Comparison of ENCODE assay signal across 24 cellular contexts in genomic region chr6:51098246-51098645, GRCh38.
DNase-seq lines count a peak whose midpoint lies in the region; ATAC-seq, FAIRE-seq and TF ChIP-seq lines count a peak whose summit lies in the region.
"Had no signal": no experiment of that assay in that cellular context is flagged by ENCODE, and none has a peak within 500 bp of the region (broad histone marks: within the 10 kb centered on the region; RNA-seq: fewer than 3 reads in every experiment).

No MANE protein-coding gene starts in this region.

- 29% methylated on average over 5 of the region's 5 CpGs for WGBS in liver
- WGBS in HepG2 (ENCODE audit: low lambda C conversion rate): 0% methylated on average over 5 of the region's 5 CpGs
- WGBS in hepatocyte (ENCODE audit: low lambda C conversion rate, missing lambda C conversion rate): 48% methylated on average over 5 of the region's 5 CpGs
- WGBS in right lobe of liver (ENCODE audit: insufficient coverage, low coverage, low lambda C conversion rate, missing lambda C conversion rate): 29% methylated on average over 5 of the region's 5 CpGs

- FAIRE-seq in HepG2 (lab: Jason Lieb, UNC): no peak
- FAIRE-seq: A549, D721Med, G401.6, GM12891, GM19239 had no signal

- H3K36me3 Mint-ChIP-seq in nephron (ENCODE audit: low read depth): no peaks in the 10 kb centered on the region
- H3K36me3 Mint-ChIP-seq: CD8-positive, alpha-beta T cell had no signal

- H3K27ac ChIP-seq in liver (ENCODE audit: low read depth in 1 of 2, low read length in 2 of 2) (no peak overlapping the region), HepG2 (ENCODE audit: extremely low read length, insufficient read depth, low read length) (no peak overlapping the region), hepatocyte (peak overlapping the region; percentile 1), right lobe of liver (no peak overlapping the region)
- H3K27ac ChIP-seq: 22Rv1; A549; BLaER1 treated with 17β-estradiol and CSF1 and Interleukin-3, amounts not matched to agents 10 nM and 100 nM; C4-2B had no signal

- H3K36me3 ChIP-seq in liver (ENCODE audit: control insufficient read depth in 4 of 4, insufficient read depth in 3 of 4, low read depth in 1 of 4, low read length in 3 of 4) (no peaks in the 10 kb centered on the region), HepG2 (replicated peaks in 1 of 2; ENCODE audit: control insufficient read depth in 1 of 2, insufficient read depth in 2 of 2, low read length in 2 of 2) (no peaks in the 10 kb centered on the region), hepatocyte (replicated peaks; ENCODE audit: insufficient read depth, low read depth) (no peaks in the 10 kb centered on the region), right lobe of liver (no peaks in the 10 kb centered on the region)
- H3K36me3 ChIP-seq: BLaER1 treated with 17β-estradiol and CSF1 and Interleukin-3, amounts not matched to agents 10 nM and 100 nM had no signal

- H3K4me1 Mint-ChIP-seq in nephron: no peaks in the 10 kb centered on the region
- H3K4me1 Mint-ChIP-seq: B cell had no signal

- CTCF ChIA-PET in HepG2 (lab: Yijun Ruan, JAX; ENCODE audit: low intra/inter-chr PET ratio, low total read pairs): no interaction called here

- ATAC-seq in HepG2 (no peak), right lobe of liver (peak; percentile 65 to 83 (median 74)), Right ventricle myocardium inferior (no peak), HG02973 (IDR thresholded peaks at IDR 0.05; ENCODE audit: unreplicated experiment) (no peak), left ventricle myocardium superior (no peak)
- ATAC-seq: A549; CD8-positive, alpha-beta T cell had no signal

- no peaks in the 10 kb centered on the region for H3K79me2 ChIP-seq in HepG2 (ENCODE audit: insufficient read depth, low read length)
- H3K79me2 ChIP-seq in hepatocyte: no peaks in the 10 kb centered on the region

- H4K20me1 ChIP-seq in HepG2 (ENCODE audit: insufficient read depth, low read length) (no peaks in the 10 kb centered on the region), hepatocyte (ENCODE audit: insufficient read depth, poor library complexity, severe bottlenecking) (no peaks in the 10 kb centered on the region)
- H4K20me1 ChIP-seq: BLaER1 treated with 17β-estradiol and CSF1 and Interleukin-3, amounts not matched to agents 10 nM and 100 nM had no signal

- no peak overlapping the region for H3K4me3 ChIP-seq in liver (ENCODE audit: low read depth in 1 of 3, low read length in 3 of 3)
- no peak overlapping the region for H3K4me3 ChIP-seq in HepG2 (replicated peaks in 1 of 3; ENCODE audit: insufficient read depth in 1 of 3, low read depth in 2 of 3, low read length in 3 of 3)
- H3K4me3 ChIP-seq in hepatocyte: no peak overlapping the region
- no peak overlapping the region for H3K4me3 ChIP-seq in right lobe of liver
- H3K4me3 ChIP-seq: A549; BLaER1 treated with 17β-estradiol and CSF1 and Interleukin-3, amounts not matched to agents 10 nM and 100 nM had no signal

- POLR2A ChIA-PET in HepG2 (lab: Yijun Ruan, JAX): no interaction called here

- no peak for DNase-seq in HepG2 (ENCODE audit: low spot score)
- no peak for DNase-seq in hepatocyte (ENCODE audit: low spot score)
- DNase-seq in right lobe of liver: no peak
- no peak for DNase-seq in Right ventricle myocardium inferior (ENCODE audit: missing footprints)
- no peak for DNase-seq in left ventricle myocardium superior
- DNase-seq: AML-193; Caco-2; Calu3; CD4-positive, alpha-beta T cell; CD8-positive, alpha-beta T cell; DMS79 treated with DMSO at 0.1 percent for 48 hours; GF-D8 had no signal

- TF ChIP-seq CTCF in liver (IDR thresholded peaks at IDR 0.05; ENCODE audit: low read depth, low read length, missing input control): no peak
- no peak for TF ChIP-seq CTCF in HepG2 (CRISPR knock-in tag; IDR thresholded peaks at IDR 0.05)
- no peak for TF ChIP-seq CTCF in hepatocyte (IDR thresholded peaks at IDR 0.05; ENCODE audit: poor library complexity)
- TF ChIP-seq CTCF in right lobe of liver (IDR thresholded peaks at IDR 0.05): no peak
- TF ChIP-seq CTCF in nephron (IDR thresholded peaks at IDR 0.05; ENCODE audit: unreplicated experiment in 3 of 3): no peak

- no peaks in the 10 kb centered on the region for H3K9me2 ChIP-seq in hepatocyte (replicated peaks; ENCODE audit: insufficient read depth)

- H3K27me3 ChIP-seq in liver (ENCODE audit: control insufficient read depth in 4 of 4, insufficient read depth in 4 of 4, low read length in 3 of 4): no peaks in the 10 kb centered on the region
- no peaks in the 10 kb centered on the region for H3K27me3 ChIP-seq in HepG2 (ENCODE audit: control insufficient read depth in 1 of 2, insufficient read depth in 2 of 2, low read length in 2 of 2)
- no peaks in the 10 kb centered on the region for H3K27me3 ChIP-seq in hepatocyte
- H3K27me3 ChIP-seq in right lobe of liver: no peaks in the 10 kb centered on the region
- H3K27me3 ChIP-seq: BLaER1 treated with 17β-estradiol and CSF1 and Interleukin-3, amounts not matched to agents 10 nM and 100 nM had no signal

- H3K9ac ChIP-seq in liver (ENCODE audit: low read depth in 1 of 2, low read length in 2 of 2): no peak overlapping the region
- H3K9ac ChIP-seq in HepG2 (ENCODE audit: insufficient read depth, low read depth, low read length): no peak overlapping the region
- H3K9ac ChIP-seq: BLaER1 treated with 17β-estradiol and CSF1 and Interleukin-3, amounts not matched to agents 10 nM and 100 nM had no signal

- in situ Hi-C loops in HepG2 (cut with HindIII; ENCODE audit: extremely low pct_ligation_motif_present, low pct_unique_long_range_greater_than_20kb): no loop called here

- H3K4me2 ChIP-seq in HepG2 (ENCODE audit: low read depth, low read length) (no peak overlapping the region), hepatocyte (no peak overlapping the region)
- H3K4me2 ChIP-seq: A549; BLaER1 treated with 17β-estradiol and CSF1 and Interleukin-3, amounts not matched to agents 10 nM and 100 nM had no signal

- H3K4me3 Mint-ChIP-seq in nephron: no peak overlapping the region
- H3K4me3 Mint-ChIP-seq: B cell; CD4-positive, alpha-beta T cell; CD8-positive, alpha-beta T cell had no signal

- H2AFZ ChIP-seq in HepG2 (ENCODE audit: low read length): no peak overlapping the region
- H2AFZ ChIP-seq in hepatocyte: no peak overlapping the region

- no TSS peak for BruUV-seq in HepG2 (replicated peaks; lab: Mats Ljungman, UMichigan)

- no peaks in the 10 kb centered on the region for H3K9me3 Mint-ChIP-seq in nephron

- peaks cover 0 to 12% (median 2%) of the 10 kb centered on the region in 4 donors for H3K4me1 ChIP-seq in liver (ENCODE audit: control insufficient read depth in 4 of 4, insufficient read depth in 4 of 4, low read length in 3 of 4)
- H3K4me1 ChIP-seq in HepG2 (ENCODE audit: insufficient read depth, low read length): no peaks in the 10 kb centered on the region
- peaks cover 12% of the 10 kb centered on the region for H3K4me1 ChIP-seq in hepatocyte (ENCODE audit: insufficient read depth)
- H3K4me1 ChIP-seq in right lobe of liver: peaks cover 0 to 9% (median 3%) of the 10 kb centered on the region in 4 donors
- H3K4me1 ChIP-seq: A549; BLaER1 treated with 17β-estradiol and CSF1 and Interleukin-3, amounts not matched to agents 10 nM and 100 nM; Caco-2 had no signal

- H3K27ac Mint-ChIP-seq in nephron: peak overlapping the region in 2 of 3 experiments; percentile 2 to 55
- H3K27ac Mint-ChIP-seq: B cell; CD4-positive, alpha-beta T cell; CD8-positive, alpha-beta T cell had no signal

- no peaks in the 10 kb centered on the region for H3K9me3 ChIP-seq in liver (ENCODE audit: control insufficient read depth in 4 of 4, low read length in 3 of 4)
- H3K9me3 ChIP-seq in HepG2 (ENCODE audit: low read length): peaks cover 46% of the 10 kb centered on the region
- no peaks in the 10 kb centered on the region for H3K9me3 ChIP-seq in hepatocyte (ENCODE audit: low read depth)
- H3K9me3 ChIP-seq in right lobe of liver: no peaks in the 10 kb centered on the region
- H3K9me3 ChIP-seq: A549; BLaER1 treated with 17β-estradiol and CSF1 and Interleukin-3, amounts not matched to agents 10 nM and 100 nM; Caco-2 had no signal

- TF ChIP-seq EP300 in HepG2 (IDR thresholded peaks at IDR 0.05; ENCODE audit: low read depth in 2 of 2, low read length in 2 of 2): no peak
- no peak for TF ChIP-seq EP300 in HepG2 (CRISPR knock-in tag; IDR thresholded peaks at IDR 0.05; ENCODE audit: borderline replicate concordance)

- TF ChIP-seq POLR2A in HepG2 (IDR thresholded peaks at IDR 0.05; ENCODE audit: insufficient read depth in 1 of 2, low read depth in 2 of 2, low read length in 2 of 2) (no peak), right lobe of liver (IDR thresholded peaks at IDR 0.05) (no peak)

- H3K27me3 Mint-ChIP-seq in nephron (ENCODE audit: low read depth): no peaks in the 10 kb centered on the region
- H3K27me3 Mint-ChIP-seq: B cell; CD4-positive, alpha-beta T cell had no signal

- intact Hi-C loops in HepG2 (cut with micrococcal nuclease; ENCODE audit: unreplicated experiment): no loop called here
- intact Hi-C loops in right lobe of liver (cut with DNase I): no loop called here
- intact Hi-C loops in Right ventricle myocardium inferior (cut with DNase I): no loop called here
- intact Hi-C loops in left ventricle myocardium superior (cut with micrococcal nuclease): no loop called here

- TF ChIP-seq RAD21 in liver (IDR thresholded peaks at IDR 0.05) (no peak), HepG2 (CRISPR knock-in tag; IDR thresholded peaks at IDR 0.05) (no peak)

TF ChIP-seq in liver, 16 proteins besides CTCF, POLR2A, EP300 and RAD21 (continues in another document):
- TF ChIP-seq YY1 (IDR thresholded peaks at IDR 0.05): no peak

TF ChIP-seq in HepG2, 621 proteins besides CTCF, POLR2A, EP300 and RAD21:
- TF ChIP-seq ZNF317 (CRISPR knock-in tag; IDR thresholded peaks at IDR 0.05): no peak
TF ChIP-seq in HepG2: peak in this region for 0.

Comparison
In these comparisons a context has a peak if more than half of its experiments do, and no peak if none do; other contexts are left out.
1. ATAC-seq: peak in right lobe of liver (4 of 4); none in HepG2 (single experiment), Right ventricle myocardium inferior (single experiment), HG02973 (single experiment) and left ventricle myocardium superior (single experiment).